2 cellular contexts compared by ENCODE assay signal in genomic region chr17:76681222-76682137, GRCh38.
TF ChIP-seq lines count a peak whose summit lies in the region.

No MANE protein-coding gene starts in this region.

TF ChIP-seq in IMR-90, 13 proteins besides CTCF, POLR2A, EP300 and RAD21:
- no peak for TF ChIP-seq CHD1 (IDR thresholded peaks at IDR 0.05; ENCODE audit: low read depth, low read length)
- no peak for TF ChIP-seq USF2 (IDR thresholded peaks at IDR 0.05; ENCODE audit: low read depth, low read length)
- peak; percentile 22; the same call in 1 of the 2 replicates for TF ChIP-seq MAZ (IDR thresholded peaks at IDR 0.05; ENCODE audit: borderline replicate concordance, low read depth, low read length)
- peak; percentile 71 for TF ChIP-seq SMC3 (IDR thresholded peaks at IDR 0.05; ENCODE audit: low read depth, low read length)
TF ChIP-seq in IMR-90: peak in this region for 2.

TF ChIP-seq in PFSK-1, 5 proteins besides CTCF, POLR2A, EP300 and RAD21:
- TF ChIP-seq FOXP2 (optimal IDR thresholded peaks at IDR 0.05; ENCODE audit: borderline replicate concordance, extremely low read depth, extremely low read length, insufficient read depth) (peak; percentile 16), REST (IDR thresholded peaks at IDR 0.05; ENCODE audit: insufficient read depth in 1 of 2, low read depth in 2 of 2, low read length in 2 of 2) (no peak)
